Comparison of ENCODE assay signal across 17 cellular contexts in genomic region chr1:20867062-20867461, GRCh38.
DNase-seq lines count a peak whose midpoint lies in the region; ATAC-seq and TF ChIP-seq lines count a peak whose summit lies in the region.
"Had no signal": no experiment of that assay in that cellular context is flagged by ENCODE, and none has a peak within 500 bp of the region (broad histone marks: within the 10 kb centered on the region; RNA-seq: fewer than 3 reads in every experiment).

No MANE protein-coding gene starts in this region.

- no peak overlapping the region for H3K27ac ChIP-seq in PC-3 (ENCODE audit: low read length)
- H3K27ac ChIP-seq in GM23248: no peak overlapping the region
- H3K27ac ChIP-seq in neuronal stem cell (replicated peaks; ENCODE audit: low read length): no peak overlapping the region
- H3K27ac ChIP-seq in neural progenitor cell: no peak overlapping the region
- H3K27ac ChIP-seq: 22Rv1, PC-9 had no signal

- TF ChIP-seq CTCF in PC-3 (conservative IDR thresholded peaks at IDR 0.05; ENCODE audit: low read depth, low read length) (no peak), fibroblast of villous mesenchyme (IDR thresholded peaks at IDR 0.05; ENCODE audit: insufficient read depth, low read depth, low read length) (no peak), neural progenitor cell (IDR thresholded peaks at IDR 0.05) (no peak)

- no peaks in the 10 kb centered on the region for H3K27me3 Mint-ChIP-seq in neural progenitor cell (ENCODE audit: insufficient read depth, low read depth)

- peaks cover 7% of the 10 kb centered on the region for H3K36me3 Mint-ChIP-seq in neural progenitor cell

- H2BK15ac ChIP-seq in neuronal stem cell (ENCODE audit: low read length): no peak overlapping the region

- H3K9me3 Mint-ChIP-seq in neural progenitor cell: no peaks in the 10 kb centered on the region
- H3K9me3 Mint-ChIP-seq: CD8-positive, alpha-beta T cell had no signal

- 100% methylated on average over 1 of the region's 1 CpG for WGBS in GM23248 (ENCODE audit: low coverage in 1 of 2, low lambda C conversion rate in 2 of 2, missing lambda C conversion rate in 2 of 2), 2 experiments
- no CpG with 5 or more reads among the region's 1 CpG for WGBS in neuronal stem cell (ENCODE audit: extremely low coverage in 2 of 2, insufficient read length in 2 of 2, insufficient replicate concordance in 1 of 2), 2 donors

- no peak overlapping the region for H3K14ac ChIP-seq in neuronal stem cell (ENCODE audit: low read length)

- H3K4me1 Mint-ChIP-seq in neural progenitor cell: no peaks in the 10 kb centered on the region

- no peak for DNase-seq in activated CD4-positive, CD25-positive, alpha-beta regulatory T cell (lab: John Stamatoyannopoulos, UW)
- peak; percentile 37 for DNase-seq in PC-3
- DNase-seq in fibroblast of villous mesenchyme (ENCODE audit: low read depth): peak; percentile 36
- peak; percentile 16 for DNase-seq in stromal cell of bone marrow (ENCODE audit: low read depth)
- no peak for DNase-seq in GM23248
- no peak for DNase-seq in neuronal stem cell (ENCODE audit: low spot score)
- DNase-seq in neural progenitor cell (ENCODE audit: low spot score): no peak
- DNase-seq: CD8-positive, alpha-beta T cell; DMS 273 treated with DMSO at 0.1 percent for 48 hours; GOT3; MV-4-11; NCI-H1417; NCI-H1930; NCI-H446; PC-9 had no signal

- no peak overlapping the region for H3K23ac ChIP-seq in neuronal stem cell (ENCODE audit: low read depth, low read length, poor library complexity)

- no peaks in the 10 kb centered on the region for H3K79me2 ChIP-seq in PC-3 (ENCODE audit: low read length)
- H3K79me2 ChIP-seq in GM23248 (ENCODE audit: insufficient read depth): no peaks in the 10 kb centered on the region
- no peaks in the 10 kb centered on the region for H3K79me2 ChIP-seq in neural progenitor cell (ENCODE audit: low read depth)

- no peaks in the 10 kb centered on the region for H3K79me1 ChIP-seq in neuronal stem cell (ENCODE audit: low read depth, low read length)

- in situ Hi-C loops in GM23248 (cut with MboI): no loop called here

- no peak overlapping the region for H4K91ac ChIP-seq in neuronal stem cell (ENCODE audit: low read depth, low read length, poor library complexity)

- H2AFZ ChIP-seq in PC-3 (ENCODE audit: low read length) (no peak overlapping the region), GM23248 (no peak overlapping the region), neuronal stem cell (ENCODE audit: low read length) (no peak overlapping the region), neural progenitor cell (replicated peaks) (no peak overlapping the region)
- H2AFZ ChIP-seq: PC-9 had no signal

- H3K27me3 ChIP-seq in PC-3 (ENCODE audit: low read length) (no peaks in the 10 kb centered on the region), GM23248 (replicated peaks; ENCODE audit: insufficient read depth) (no peaks in the 10 kb centered on the region), neuronal stem cell (ENCODE audit: control insufficient read depth in 3 of 3, insufficient read depth in 3 of 3, low read depth in 1 of 3, low read length in 3 of 3) (no peaks in the 10 kb centered on the region), neural progenitor cell (no peaks in the 10 kb centered on the region)

- POLR2A ChIA-PET in PC-3 (lab: Charles Lee; ENCODE audit: unreplicated experiment): no interaction called here

- peaks cover 22% of the 10 kb centered on the region; the same call in 1 of the 2 replicates for H3K4me1 ChIP-seq in PC-3 (ENCODE audit: insufficient read depth, low read length)
- H3K4me1 ChIP-seq in GM23248 (ENCODE audit: insufficient read depth): no peaks in the 10 kb centered on the region
- no peaks in the 10 kb centered on the region for H3K4me1 ChIP-seq in neuronal stem cell (ENCODE audit: control insufficient read depth in 2 of 2, insufficient read depth in 1 of 2, low read depth in 1 of 2, low read length in 2 of 2)
- H3K4me1 ChIP-seq in neural progenitor cell: no peaks in the 10 kb centered on the region

- H4K8ac ChIP-seq in neuronal stem cell (ENCODE audit: low read depth, low read length): no peak overlapping the region

- H3K4me3 Mint-ChIP-seq in neural progenitor cell: no peak overlapping the region
- H3K4me3 Mint-ChIP-seq: CD8-positive, alpha-beta T cell had no signal

- H3K9ac ChIP-seq in PC-3 (ENCODE audit: low read length) (no peak overlapping the region), GM23248 (no peak overlapping the region), neuronal stem cell (ENCODE audit: low read depth, low read length, poor library complexity) (no peak overlapping the region), neural progenitor cell (no peak overlapping the region)

- H3K36me3 ChIP-seq in PC-3 (ENCODE audit: low read depth, low read length) (peaks cover 9% of the 10 kb centered on the region; the same call in 1 of the 2 replicates), GM23248 (ENCODE audit: low read depth) (peaks cover 24% of the 10 kb centered on the region), neuronal stem cell (replicated peaks in 1 of 2; ENCODE audit: control insufficient read depth in 2 of 2, insufficient read depth in 2 of 2, low read length in 2 of 2) (peaks cover 5 to 55% of the 10 kb centered on the region in 2 donors), neural progenitor cell (no peaks in the 10 kb centered on the region)

- no peak overlapping the region for H2AK5ac ChIP-seq in neuronal stem cell (ENCODE audit: low read depth, low read length)

- H3K4ac ChIP-seq in neuronal stem cell (ENCODE audit: low read length): no peak overlapping the region

- H3F3A ChIP-seq in PC-3 (ENCODE audit: low read length, unreplicated experiment) (no peaks in the 10 kb centered on the region), GM23248 (ENCODE audit: insufficient read depth) (no peaks in the 10 kb centered on the region), neural progenitor cell (ENCODE audit: low read depth) (no peaks in the 10 kb centered on the region)

- H3K4me3 ChIP-seq in PC-3 (ENCODE audit: low read length) (no peak overlapping the region), fibroblast of villous mesenchyme (ENCODE audit: low read depth, low read length) (no peak overlapping the region), GM23248 (no peak overlapping the region), neuronal stem cell (ENCODE audit: low read length in 2 of 2) (no peak overlapping the region), neural progenitor cell (no peak overlapping the region)
- H3K4me3 ChIP-seq: PC-9 had no signal

- no peaks in the 10 kb centered on the region for H4K20me1 ChIP-seq in PC-3 (ENCODE audit: low read length)
- H4K20me1 ChIP-seq in GM23248 (ENCODE audit: insufficient read depth): no peaks in the 10 kb centered on the region
- H4K20me1 ChIP-seq in neural progenitor cell (ENCODE audit: low read depth): no peaks in the 10 kb centered on the region

- H2BK12ac ChIP-seq in neuronal stem cell (ENCODE audit: low read length): no peak overlapping the region

- H3K4me2 ChIP-seq in PC-3 (ENCODE audit: low read length) (no peak overlapping the region), GM23248 (ENCODE audit: unreplicated experiment) (no peak overlapping the region), neuronal stem cell (ENCODE audit: insufficient read depth, low read length, poor library complexity, severe bottlenecking) (no peak overlapping the region), neural progenitor cell (no peak overlapping the region)
- H3K4me2 ChIP-seq: PC-9 had no signal

- H3K9me3 ChIP-seq in PC-3 (ENCODE audit: low read length): no peaks in the 10 kb centered on the region
- H3K9me3 ChIP-seq in GM23248 (ENCODE audit: low read depth): no peaks in the 10 kb centered on the region
- H3K9me3 ChIP-seq in neuronal stem cell (replicated peaks in 1 of 2; ENCODE audit: control insufficient read depth in 2 of 2, insufficient read depth in 1 of 2, low read depth in 1 of 2, low read length in 2 of 2): no peaks in the 10 kb centered on the region
- no peaks in the 10 kb centered on the region for H3K9me3 ChIP-seq in neural progenitor cell (ENCODE audit: low read depth)

- intact Hi-C loops in PC-3 (cut with micrococcal nuclease): no loop called here

- no TSS peak for BruUV-seq in PC-3 (replicated peaks; lab: Mats Ljungman, UMichigan)

- ATAC-seq in activated CD4-positive, CD25-positive, alpha-beta regulatory T cell treated with anti-CD3 and anti-CD28 coated beads, Interleukin-2, amount 50 U/mL, for 24 hours: peak; percentile 24 to 53
- ATAC-seq in PC-3: peak; percentile 57
- ATAC-seq: CD8-positive, alpha-beta T cell had no signal

- no peak overlapping the region for H3K18ac ChIP-seq in neuronal stem cell (ENCODE audit: low read length)

- H2BK120ac ChIP-seq in neuronal stem cell (ENCODE audit: low read depth, low read length): no peak overlapping the region

- CTCF ChIA-PET in PC-3 (lab: Charles Lee): no interaction called here

- no peak overlapping the region for H3K27ac Mint-ChIP-seq in neural progenitor cell
- H3K27ac Mint-ChIP-seq: CD8-positive, alpha-beta T cell had no signal

- H2BK5ac ChIP-seq in neuronal stem cell (ENCODE audit: low read length): no peak overlapping the region

- H3K9me2 ChIP-seq in PC-3 (replicated peaks; ENCODE audit: low read length): no peaks in the 10 kb centered on the region
- no peaks in the 10 kb centered on the region for H3K9me2 ChIP-seq in GM23248 (ENCODE audit: insufficient read depth)

Comparison
In these comparisons a context has a peak if more than half of its experiments do, and no peak if none do; other contexts are left out.
1. DNase-seq: peak in PC-3 (single experiment), fibroblast of villous mesenchyme (single experiment) and stromal cell of bone marrow (single experiment); none in activated CD4-positive, CD25-positive, alpha-beta regulatory T cell (0 of 4), GM23248 (single experiment), neuronal stem cell (single experiment) and neural progenitor cell (single experiment).